ENCODE assay signal across 8 cellular contexts in genomic region chr2:170928824-170929685, GRCh38. TPM values are rescaled to one million over a fixed set of nuclear protein-coding genes. Genes with fewer than 3 reads are reported as not detected.
DNase-seq lines count a peak whose midpoint lies in the region; ATAC-seq and TF ChIP-seq lines count a peak whose summit lies in the region.

TSS of gene GORASP2 (plus strand) at chr2:170929253. CDS start at chr2:170929341, 88 bp downstream.

- peak; percentile 91 for TF ChIP-seq CTCF in GM12875 (IDR thresholded peaks at IDR 0.05; ENCODE audit: borderline replicate concordance, insufficient read depth, low read depth, low read length)
- peak; percentile 99 for TF ChIP-seq CTCF in parathyroid adenoma (IDR thresholded peaks at IDR 0.05)
- peak; percentile 94 to 99 (median 98) for TF ChIP-seq CTCF in tibial nerve (IDR thresholded peaks at IDR 0.05)

- H3K9me3 ChIP-seq in parathyroid adenoma (ENCODE audit: control insufficient read depth, low read length) (no peaks in the 10 kb centered on the region), tibial nerve (peaks cover 0 to 5% (median 0%) of the 10 kb centered on the region in 4 donors)

- H3K4me3 Mint-ChIP-seq in activated naive CD8-positive, alpha-beta T cell treated with anti-CD3 and anti-CD28 coated beads, Interleukin-2, amount 50 U/mL, for 24 hours = peak within 1 kb of the TSS; percentile 98

- peak; percentile 59 for DNase-seq in NCI-H1417 treated with DMSO at 0.1 percent for 48 hours (lab: John Stamatoyannopoulos, UW)
- peak; percentile 99 for DNase-seq in SW480 (ENCODE audit: low spot score)
- peak; percentile 95 for DNase-seq in activated naive CD8-positive, alpha-beta T cell treated with anti-CD3 and anti-CD28 coated beads, Interleukin-2, amount 50 U/mL, for 24 hours
- peak; percentile 99 for DNase-seq in Right ventricle myocardium superior
- DNase-seq in tibial nerve (ENCODE audit: low spot score in 2 of 2) = peak; percentile 97 to 99

- peak within 1 kb of the TSS; percentile 96 for H3K9ac ChIP-seq in parathyroid adenoma

- H3K27ac Mint-ChIP-seq in activated naive CD8-positive, alpha-beta T cell treated with anti-CD3 and anti-CD28 coated beads, Interleukin-2, amount 50 U/mL, for 24 hours = peak within 1 kb of the TSS; percentile 97

- TF ChIP-seq EP300 in tibial nerve (IDR thresholded peaks at IDR 0.05) = peak in 1 of 2 donors; percentile 85

- peak; percentile 71 to 75 for TF ChIP-seq POLR2A in tibial nerve (IDR thresholded peaks at IDR 0.05)

- H3K9me3 Mint-ChIP-seq in activated naive CD8-positive, alpha-beta T cell treated with anti-CD3 and anti-CD28 coated beads, Interleukin-2, amount 50 U/mL, for 24 hours = peaks cover 3% of the 10 kb centered on the region

- H3K27me3 Mint-ChIP-seq in activated naive CD8-positive, alpha-beta T cell treated with anti-CD3 and anti-CD28 coated beads, Interleukin-2, amount 50 U/mL, for 24 hours = no peaks in the 10 kb centered on the region

- peaks cover 46% of the 10 kb centered on the region for H3K4me1 Mint-ChIP-seq in activated naive CD8-positive, alpha-beta T cell treated with anti-CD3 and anti-CD28 coated beads, Interleukin-2, amount 50 U/mL, for 24 hours

- H2AFZ ChIP-seq in parathyroid adenoma = peak within 1 kb of the TSS; percentile 98

- intact Hi-C loops in Right ventricle myocardium superior (cut with DNase I) = no loop called here

- H3K36me3 ChIP-seq in parathyroid adenoma (ENCODE audit: control insufficient read depth, insufficient read depth, low read length) = no peaks in the 10 kb centered on the region
- H3K36me3 ChIP-seq in tibial nerve = no peaks in the 10 kb centered on the region

- peaks cover 28% of the 10 kb centered on the region for H3K36me3 Mint-ChIP-seq in activated naive CD8-positive, alpha-beta T cell treated with anti-CD3 and anti-CD28 coated beads, Interleukin-2, amount 50 U/mL, for 24 hours (ENCODE audit: low read depth)

- H3K4me2 ChIP-seq in parathyroid adenoma (ENCODE audit: low read length) = peak within 1 kb of the TSS; percentile 97

- H3K27ac ChIP-seq in parathyroid adenoma = peak within 1 kb of the TSS; percentile 91
- peak within 1 kb of the TSS; percentile 86 to 95 (median 90) for H3K27ac ChIP-seq in tibial nerve

- peaks cover 5% of the 10 kb centered on the region for H3K4me1 ChIP-seq in parathyroid adenoma
- peaks cover 0 to 44% (median 11%) of the 10 kb centered on the region in 4 donors for H3K4me1 ChIP-seq in tibial nerve

- H3K27me3 ChIP-seq in parathyroid adenoma (ENCODE audit: control insufficient read depth, insufficient read depth, low read length) = no peaks in the 10 kb centered on the region
- no peaks in the 10 kb centered on the region for H3K27me3 ChIP-seq in tibial nerve

- H3K4me3 ChIP-seq in GM12875 (ENCODE audit: low read depth, low read length) (peak within 1 kb of the TSS; percentile 82), parathyroid adenoma (ENCODE audit: low read depth, low read length) (peak within 1 kb of the TSS; percentile 92), tibial nerve (peak within 1 kb of the TSS; percentile 79 to 99 (median 90))

- peaks cover 26% of the 10 kb centered on the region for H3K79me2 ChIP-seq in parathyroid adenoma

- ATAC-seq in HG02798 (IDR thresholded peaks at IDR 0.05; ENCODE audit: poor library complexity, unreplicated experiment) (peak; percentile 92), Right ventricle myocardium superior (ENCODE audit: poor library complexity) (peak; percentile 98)
- peak; percentile 95 for ATAC-seq in activated naive CD8-positive, alpha-beta T cell treated with anti-CD3 and anti-CD28 coated beads, Interleukin-2, amount 50 U/mL, for 24 hours

- 1 to 2% methylated on average over 29 to 59 of the region's 95 CpGs for WGBS in tibial nerve, 2 donors

RNA-seq across cellular contexts. Expression of gene GORASP2, which starts in this region (rescaled TPM):
- total RNA-seq in Right ventricle myocardium superior (53.2 TPM), tibial nerve (10 to 100 TPM; 22.2 to 35.4 (median 27.4) TPM)

Comparison
In these comparisons a context has a peak if more than half of its experiments do, and no peak if none do; other contexts are left out.
1. Peak in every context shown above with its lines: DNase-seq, ATAC-seq, H3K4me3 ChIP-seq and H3K27ac ChIP-seq.